1 cellular context compared by ENCODE assay signal in genomic region chr22:49480896-49481650, GRCh38.
TF ChIP-seq lines count a peak whose summit lies in the region.

No MANE protein-coding gene starts in this region.

TF ChIP-seq in HEK293, 187 proteins besides CTCF, POLR2A, EP300 and RAD21 (continued from another document):
- TF ChIP-seq, protein P1, sequence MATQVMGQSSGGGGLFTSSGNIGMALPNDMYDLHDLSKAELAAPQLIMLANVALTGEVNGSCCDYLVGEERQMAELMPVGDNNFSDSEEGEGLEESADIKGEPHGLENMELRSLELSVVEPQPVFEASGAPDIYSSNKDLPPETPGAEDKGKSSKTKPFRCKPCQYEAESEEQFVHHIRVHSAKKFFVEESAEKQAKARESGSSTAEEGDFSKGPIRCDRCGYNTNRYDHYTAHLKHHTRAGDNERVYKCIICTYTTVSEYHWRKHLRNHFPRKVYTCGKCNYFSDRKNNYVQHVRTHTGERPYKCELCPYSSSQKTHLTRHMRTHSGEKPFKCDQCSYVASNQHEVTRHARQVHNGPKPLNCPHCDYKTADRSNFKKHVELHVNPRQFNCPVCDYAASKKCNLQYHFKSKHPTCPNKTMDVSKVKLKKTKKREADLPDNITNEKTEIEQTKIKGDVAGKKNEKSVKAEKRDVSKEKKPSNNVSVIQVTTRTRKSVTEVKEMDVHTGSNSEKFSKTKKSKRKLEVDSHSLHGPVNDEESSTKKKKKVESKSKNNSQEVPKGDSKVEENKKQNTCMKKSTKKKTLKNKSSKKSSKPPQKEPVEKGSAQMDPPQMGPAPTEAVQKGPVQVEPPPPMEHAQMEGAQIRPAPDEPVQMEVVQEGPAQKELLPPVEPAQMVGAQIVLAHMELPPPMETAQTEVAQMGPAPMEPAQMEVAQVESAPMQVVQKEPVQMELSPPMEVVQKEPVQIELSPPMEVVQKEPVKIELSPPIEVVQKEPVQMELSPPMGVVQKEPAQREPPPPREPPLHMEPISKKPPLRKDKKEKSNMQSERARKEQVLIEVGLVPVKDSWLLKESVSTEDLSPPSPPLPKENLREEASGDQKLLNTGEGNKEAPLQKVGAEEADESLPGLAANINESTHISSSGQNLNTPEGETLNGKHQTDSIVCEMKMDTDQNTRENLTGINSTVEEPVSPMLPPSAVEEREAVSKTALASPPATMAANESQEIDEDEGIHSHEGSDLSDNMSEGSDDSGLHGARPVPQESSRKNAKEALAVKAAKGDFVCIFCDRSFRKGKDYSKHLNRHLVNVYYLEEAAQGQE (tag by site-specific recombination; IDR thresholded peaks at IDR 0.05): no peak
- no peak for TF ChIP-seq ZNF169 (tag by site-specific recombination; IDR thresholded peaks at IDR 0.05)
- no peak for TF ChIP-seq PRDM6 (tag by site-specific recombination; IDR thresholded peaks at IDR 0.05)
- TF ChIP-seq EGR2 (tag by site-specific recombination; IDR thresholded peaks at IDR 0.05; ENCODE audit: low read depth): peak; percentile 38; the same call in 1 of the 2 replicates
- peak; percentile 60; the same call in 1 of the 2 replicates for TF ChIP-seq ZFHX2 (tag by site-specific recombination; conservative IDR thresholded peaks at IDR 0.05)
- TF ChIP-seq ZBTB6 (tag by site-specific recombination; IDR thresholded peaks at IDR 0.05): no peak
- no peak for TF ChIP-seq ZNF837 (tag by site-specific recombination; IDR thresholded peaks at IDR 0.05)
TF ChIP-seq in HEK293: peak in this region for 2.
